In genomic region chr6:27177454-27178000, GRCh38 we compare ENCODE assay signal across 8 cellular contexts.
A peak's percentile ranks its signal among the peaks of the same experiment; 100 is the strongest.
DNase-seq lines count a peak whose midpoint lies in the region; TF ChIP-seq lines count a peak whose summit lies in the region.

No MANE protein-coding gene starts in this region.

- H2AFZ ChIP-seq in hepatocyte = peak overlapping the region; percentile 91

- no peaks in the 10 kb centered on the region for H4K20me1 ChIP-seq in hepatocyte (ENCODE audit: insufficient read depth, poor library complexity, severe bottlenecking)

- H3K4me1 ChIP-seq in ascending aorta = peaks cover 0 to 7% of the 10 kb centered on the region in 2 donors
- H3K4me1 ChIP-seq in hepatocyte (ENCODE audit: insufficient read depth) = no peaks in the 10 kb centered on the region

- H3K79me2 ChIP-seq in hepatocyte = no peaks in the 10 kb centered on the region

- intact Hi-C loops in ascending aorta (cut with DNase I) = loop anchor here (1.0 to 5.0 kb wide), 5 partner anchors 51 to 1805 kb away; partner anchors contain the start of gene ZNF184

- H3K9me3 ChIP-seq in ascending aorta (no peaks in the 10 kb centered on the region), hepatocyte (ENCODE audit: low read depth) (no peaks in the 10 kb centered on the region)

- H3K27me3 ChIP-seq in ascending aorta (no peaks in the 10 kb centered on the region), hepatocyte (no peaks in the 10 kb centered on the region)

- H3K36me3 ChIP-seq in ascending aorta = no peaks in the 10 kb centered on the region
- H3K36me3 ChIP-seq in hepatocyte (replicated peaks; ENCODE audit: insufficient read depth, low read depth) = no peaks in the 10 kb centered on the region

- no peaks in the 10 kb centered on the region for H3K9me3 Mint-ChIP-seq in T-helper 1 cell treated with Interleukin-12 subunit alpha and Interleukin-12 subunit beta and Interleukin-4 antibody, amounts not matched to agents 30 μg/mL and 1 μg/mL, for 36 hours

- H3K4me3 Mint-ChIP-seq in T-helper 1 cell treated with Interleukin-12 subunit alpha and Interleukin-12 subunit beta and Interleukin-4 antibody, amounts not matched to agents 30 μg/mL and 1 μg/mL, for 36 hours = peak overlapping the region; percentile 94

- H3K27ac Mint-ChIP-seq in T-helper 1 cell treated with Interleukin-12 subunit alpha and Interleukin-12 subunit beta and Interleukin-4 antibody, amounts not matched to agents 30 μg/mL and 1 μg/mL, for 36 hours = peak overlapping the region; percentile 95

- H3K4me3 ChIP-seq in GM12865 (ENCODE audit: low read depth, low read length) = peak overlapping the region; percentile 100
- peak overlapping the region; percentile 94 for H3K4me3 ChIP-seq in HFF-Myc (replicated peaks; ENCODE audit: low read depth, low read length)
- H3K4me3 ChIP-seq in ascending aorta = peak overlapping the region; percentile 75 to 81
- H3K4me3 ChIP-seq in hepatocyte = peak overlapping the region; percentile 67

- peak; percentile 94 for DNase-seq in GM12865 (ENCODE audit: low read depth)
- DNase-seq in HFF-Myc (ENCODE audit: extremely low read depth, low read depth) = peak; percentile 69
- peak; percentile 86 for DNase-seq in NAMALWA (ENCODE audit: low spot score)
- peak; percentile 46 to 92 for DNase-seq in ascending aorta (ENCODE audit: low spot score in 2 of 2)
- peak; percentile 92 for DNase-seq in hepatocyte (ENCODE audit: low spot score)
- peak; percentile 78 for DNase-seq in renal cortical epithelial cell (ENCODE audit: low read depth)
- DNase-seq in HuH-7 (ENCODE audit: low spot score) = no peak

- TF ChIP-seq CTCF in GM12865 (IDR thresholded peaks at IDR 0.05; ENCODE audit: insufficient read depth, low read depth, low read length, missing control alignments) (peak; percentile 66), HFF-Myc (IDR thresholded peaks at IDR 0.05; ENCODE audit: low read depth, low read length, missing control alignments) (peak; percentile 39), ascending aorta (IDR thresholded peaks at IDR 0.05) (peak in 2 of 3 experiments; percentile 53 to 66), hepatocyte (IDR thresholded peaks at IDR 0.05; ENCODE audit: poor library complexity) (peak; percentile 55)

- H3K4me2 ChIP-seq in hepatocyte = peak overlapping the region; percentile 78

- WGBS in hepatocyte (ENCODE audit: low lambda C conversion rate, missing lambda C conversion rate) = under 1% methylated on average over 30 of the region's 30 CpGs

- H3K4me1 Mint-ChIP-seq in T-helper 1 cell treated with Interleukin-12 subunit alpha and Interleukin-12 subunit beta and Interleukin-4 antibody, amounts not matched to agents 30 μg/mL and 1 μg/mL, for 36 hours (ENCODE audit: low read depth) = peaks cover 15% of the 10 kb centered on the region

- H3K9me2 ChIP-seq in hepatocyte (replicated peaks; ENCODE audit: insufficient read depth) = no peaks in the 10 kb centered on the region

- H3K27ac ChIP-seq in ascending aorta (peak overlapping the region; percentile 80 to 85), hepatocyte (peak overlapping the region; percentile 90)

- H3K27me3 Mint-ChIP-seq in T-helper 1 cell treated with Interleukin-12 subunit alpha and Interleukin-12 subunit beta and Interleukin-4 antibody, amounts not matched to agents 30 μg/mL and 1 μg/mL, for 36 hours (ENCODE audit: low read depth) = peaks cover 43% of the 10 kb centered on the region

- H3K36me3 Mint-ChIP-seq in T-helper 1 cell treated with Interleukin-12 subunit alpha and Interleukin-12 subunit beta and Interleukin-4 antibody, amounts not matched to agents 30 μg/mL and 1 μg/mL, for 36 hours (ENCODE audit: low read depth) = peaks cover 1% of the 10 kb centered on the region
